6 cellular contexts compared by ENCODE assay signal in the genomic region with DNA sequence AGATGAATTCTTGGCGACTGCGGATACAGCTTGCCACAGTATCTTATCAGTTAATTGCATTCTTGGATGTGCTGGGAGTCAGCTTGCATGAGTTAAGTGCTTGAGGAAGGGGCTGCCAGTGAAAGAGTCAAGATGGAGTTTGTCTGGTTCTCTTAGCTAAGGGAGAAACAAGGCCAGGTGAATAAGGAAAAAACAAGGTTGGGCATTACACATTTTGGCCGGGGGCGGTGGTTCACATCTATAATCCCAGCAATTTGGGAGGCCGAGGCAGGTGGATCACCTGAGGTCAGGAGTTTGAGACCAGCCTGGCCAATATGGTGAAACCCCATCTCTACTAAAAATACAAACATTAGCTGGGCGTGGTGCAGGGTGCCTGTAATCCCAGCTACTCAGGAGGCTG. TPM values are rescaled to one million over a fixed set of nuclear protein-coding genes. Genes with fewer than 3 reads are reported as not detected.
DNase-seq lines count a peak whose midpoint lies in the region; ATAC-seq, FAIRE-seq and TF ChIP-seq lines count a peak whose summit lies in the region.
"Not testable (repeated sequence)": the region's sequence is repeated elsewhere in the genome, so short reads cannot be mapped to it uniquely, and the experiment has no call there.

No MANE protein-coding gene starts in this region.

- not testable (repeated sequence) for H4K8ac ChIP-seq in mesendoderm (ENCODE audit: low read depth, low read length)

- TF ChIP-seq CTCF in Caco-2 (IDR thresholded peaks at IDR 0.05; ENCODE audit: insufficient read depth in 1 of 2, low read depth in 1 of 2, low read length in 1 of 2, severe bottlenecking in 1 of 2, unreplicated experiment in 1 of 2); GM23338 (conservative IDR thresholded peaks at IDR 0.05; ENCODE audit: low read depth in 2 of 2); K562 (IDR thresholded peaks at IDR 0.05 in 2 of 3, conservative IDR thresholded peaks at IDR 0.05 in 1 of 3; ENCODE audit: insufficient read depth in 2 of 3, low read depth in 1 of 3, low read length in 3 of 3): not testable (repeated sequence)

- WGBS in K562 (ENCODE audit: insufficient coverage, low coverage, missing lambda C conversion rate), result 36% methylated on average over 6 of the region's 6 CpGs
- no CpG with 5 or more reads among the region's 6 CpGs for WGBS in mesendoderm (ENCODE audit: extremely low coverage, insufficient coverage, low lambda C conversion rate)

- H3K27me3 ChIP-seq in Caco-2 (replicated peaks; ENCODE audit: control insufficient read depth, insufficient read depth, low read length); GM23338 (ENCODE audit: insufficient read depth); K562 (ENCODE audit: control insufficient read depth in 2 of 2, insufficient read depth in 2 of 2, low read length in 2 of 2); mesendoderm (ENCODE audit: insufficient read depth, low read length, poor library complexity): not testable (repeated sequence)

- H2AFZ ChIP-seq in GM23338, result peak overlapping the region; percentile 95; the same call in 1 of the 2 replicates
- not testable (repeated sequence) for H2AFZ ChIP-seq in K562 (ENCODE audit: low read depth, low read length)

- peaks cover 10% of the 10 kb centered on the region for H3K4me1 Mint-ChIP-seq in Caco-2 (ENCODE audit: low read depth, unreplicated experiment)
- not testable (repeated sequence) for H3K4me1 Mint-ChIP-seq in GM23338

- H3K79me1 ChIP-seq in mesendoderm (ENCODE audit: low read length), result not testable (repeated sequence)

- H3K27ac ChIP-seq in GM23338 (ENCODE audit: low read depth), result peak overlapping the region; percentile 18; the same call in 1 of the 2 replicates
- H3K27ac ChIP-seq in KOPT-K1 (ENCODE audit: low read depth, low read length, poor library complexity, severe bottlenecking), result peak overlapping the region; percentile 0
- not testable (repeated sequence) for H3K27ac ChIP-seq in K562 (ENCODE audit: extremely low read depth, low read depth, low read length)
- peak overlapping the region; percentile 59 for H3K27ac ChIP-seq in mesendoderm (ENCODE audit: low read depth, low read length)

- not testable (repeated sequence) for H4K20me1 ChIP-seq in GM23338 (replicated peaks; ENCODE audit: insufficient read depth); K562 (replicated peaks; ENCODE audit: control insufficient read depth, insufficient read depth, low read length)

- H3K4me3 ChIP-seq in Caco-2 (ENCODE audit: low read depth, low read length); GM23338; K562; mesendoderm (ENCODE audit: low read length): not testable (repeated sequence)

- peak overlapping the region; percentile 42 for H3K27ac Mint-ChIP-seq in Caco-2 (ENCODE audit: unreplicated experiment)
- not testable (repeated sequence) for H3K27ac Mint-ChIP-seq in GM23338

- not testable (repeated sequence) for H2AK5ac ChIP-seq in mesendoderm (ENCODE audit: low read length)

- not testable (repeated sequence) for FAIRE-seq in K562 (lab: Jason Lieb, UNC)

- H3K23ac ChIP-seq in mesendoderm (ENCODE audit: low read length), result not testable (repeated sequence)

- H3K4me1 ChIP-seq in Caco-2 (peaks cover 11% of the 10 kb centered on the region; the same call in 1 of the 2 replicates), GM23338 (ENCODE audit: insufficient read depth) (peaks cover 18% of the 10 kb centered on the region), K562 (replicated peaks in 1 of 2; ENCODE audit: control insufficient read depth in 2 of 2, insufficient read depth in 2 of 2, low read length in 2 of 2) (peaks cover 9 to 22% of the 10 kb centered on the region in 2 experiments; a peak in 4 of 5 replicates)
- not testable (repeated sequence) for H3K4me1 ChIP-seq in mesendoderm (ENCODE audit: control insufficient read depth, low read depth, low read length)

- intact Hi-C loops in Caco-2 (cut with micrococcal nuclease; ENCODE audit: unreplicated experiment); K562 (cut with micrococcal nuclease): not testable (repeated sequence)

- not testable (repeated sequence) for H3K27me3 Mint-ChIP-seq in Caco-2 (ENCODE audit: insufficient read depth, unreplicated experiment)
- H3K27me3 Mint-ChIP-seq in GM23338 (ENCODE audit: insufficient read depth, low read depth, poor library complexity), result peaks cover 29% of the 10 kb centered on the region

- H2BK15ac ChIP-seq in mesendoderm (replicated peaks; ENCODE audit: low read depth), result not testable (repeated sequence)

- not testable (repeated sequence) for H2BK5ac ChIP-seq in mesendoderm (ENCODE audit: low read length)

- not testable (repeated sequence) for H3K9me3 ChIP-seq in Caco-2; KOPT-K1 (ENCODE audit: insufficient read depth, low read length, poor library complexity, severe bottlenecking); K562 (replicated peaks; ENCODE audit: control insufficient read depth, insufficient read depth, low read depth, low read length)

- peaks cover 24% of the 10 kb centered on the region for H3F3A ChIP-seq in GM23338 (replicated peaks; ENCODE audit: low read depth)

- H3K4ac ChIP-seq in mesendoderm (ENCODE audit: low read depth, low read length), result peak overlapping the region; percentile 97

- peak overlapping the region; percentile 66 for H3K56ac ChIP-seq in mesendoderm (ENCODE audit: low read length)

- H3K9me2 ChIP-seq in GM23338 (ENCODE audit: insufficient read depth), result not testable (repeated sequence)

- TF ChIP-seq RAD21 in K562 (CRISPR knock-in tag; conservative IDR thresholded peaks at IDR 0.05 in 1 of 2, IDR thresholded peaks at IDR 0.05 in 1 of 2), result not testable (repeated sequence)

- not testable (repeated sequence) for H3K9me1 ChIP-seq in K562 (ENCODE audit: control insufficient read depth, insufficient read depth, low read length)

- CTCF ChIA-PET in Caco-2 (lab: Charles Lee); K562 (lab: Yijun Ruan, JAX; ENCODE audit: low intra/inter-chr PET ratio): not testable (repeated sequence)

- not testable (repeated sequence) for DNase-seq in Caco-2; GM23338 (ENCODE audit: low spot score); K562 (ENCODE audit: extremely low read depth in 1 of 4, low spot score in 3 of 4)
- DNase-seq in SK-N-DZ (ENCODE audit: low spot score) (peak; percentile 44), mesendoderm (peak; percentile 89)

- H3K4me2 ChIP-seq in GM23338; K562 (ENCODE audit: insufficient read depth, low read length); mesendoderm (ENCODE audit: low read length): not testable (repeated sequence)

- not testable (repeated sequence) for H3K4me3 Mint-ChIP-seq in Caco-2 (ENCODE audit: unreplicated experiment); GM23338

- not testable (repeated sequence) for H3K9ac ChIP-seq in K562 (ENCODE audit: insufficient read depth in 1 of 2, low read depth in 2 of 2, low read length in 2 of 2); mesendoderm (ENCODE audit: low read length)

- TF ChIP-seq POLR2A in K562 (conservative IDR thresholded peaks at IDR 0.05), result not testable (repeated sequence)

- not testable (repeated sequence) for ATAC-seq in GM23338, K562

- POLR2A ChIA-PET in Caco-2 (lab: Charles Lee); K562 (lab: Yijun Ruan, JAX): not testable (repeated sequence)

- TF ChIP-seq EP300 in K562 (IDR thresholded peaks at IDR 0.05; ENCODE audit: low read length), result not testable (repeated sequence)

- BruUV-seq in Caco-2 (replicated peaks; lab: Mats Ljungman, UMichigan); K562 (replicated peaks; lab: Mats Ljungman, UMichigan): not testable (repeated sequence)

- not testable (repeated sequence) for H3K36me3 Mint-ChIP-seq in Caco-2 (ENCODE audit: insufficient read depth, unreplicated experiment)
- peaks cover 12% of the 10 kb centered on the region; the same call in 2 of the 3 replicates for H3K36me3 Mint-ChIP-seq in GM23338 (ENCODE audit: low read depth)

- peak overlapping the region; percentile 91 for H3K18ac ChIP-seq in mesendoderm (ENCODE audit: low read length)

- not testable (repeated sequence) for H3K79me2 ChIP-seq in GM23338 (replicated peaks; ENCODE audit: insufficient read depth); K562 (ENCODE audit: control insufficient read depth, insufficient read depth, low read length); mesendoderm (ENCODE audit: control insufficient read depth, insufficient read depth, low read length)

- H2BK120ac ChIP-seq in mesendoderm (ENCODE audit: low read depth, low read length), result not testable (repeated sequence)

- H3K9me3 Mint-ChIP-seq in Caco-2 (ENCODE audit: unreplicated experiment), result not testable (repeated sequence)
- H3K9me3 Mint-ChIP-seq in GM23338, result peaks cover 17% of the 10 kb centered on the region

- in situ Hi-C loops in K562 (cut with MboI), result not testable (repeated sequence)

- H3K36me3 ChIP-seq in Caco-2 (ENCODE audit: control insufficient read depth, insufficient read depth, low read length); GM23338 (ENCODE audit: insufficient read depth); KOPT-K1 (ENCODE audit: insufficient read depth, low read length); K562 (ENCODE audit: control insufficient read depth, insufficient read depth, low read length); mesendoderm (ENCODE audit: control insufficient read depth, insufficient read depth, low read length): not testable (repeated sequence)

- not testable (repeated sequence) for H4K5ac ChIP-seq in mesendoderm (ENCODE audit: low read length)

RNA-seq across cellular contexts. Expression of a gene that starts 5.6 kb away (rescaled TPM):
- total RNA-seq in Caco-2 (2022) (0.61 and 0.72 TPM in 2 replicates), K562 (2014; rRNA removed) (25.2 and 29.1 TPM in 2 replicates), K562 (2014; rRNA removed; fragmentation: Illumina TruSeq; extraction: Trizol) (20.1 and 22.6 TPM in 2 replicates), K562 (2015; rRNA removed; fragmentation: Illumina TruSeq; extraction: Trizol) (19.3 and 22.6 TPM in 2 replicates), K562 (2021) (19.9 and 21.9 TPM in 2 replicates)
- total RNA-seq in GM23338 (2014; rRNA removed; shearing (Covaris generic)), result 1.5 and 1.7 TPM in 2 replicates
- polyA plus RNA-seq in GM23338 (2016; fragmentation: Nextera tagmentation; extraction: Ambion mirVana) (2.1 TPM in 2 replicates), K562 (2011; rRNA removed) (51.9 and 62.6 TPM in 2 replicates), K562 (2014; fragmentation: Illumina TruSeq; extraction: Trizol) (32.2 and 35.0 TPM in 2 replicates), K562 (2014; fragmentation: Nextera tagmentation; extraction: Ambion mirVana) (10 to 100 TPM; 24.6 to 28.3 TPM), K562 (2014; rRNA removed) (33.6 and 33.8 TPM in 2 replicates)
- polyA plus RNA-seq in SK-N-DZ (2014; cell fraction: cytosol; rRNA removed), result 2.5 TPM in 1 of 2 replicates, not detected in the other
- polyA plus RNA-seq in SK-N-DZ (2014; cell fraction: nucleus; rRNA removed), result 0.70 and 1.4 TPM in 2 replicates
- 26.6 and 59.0 TPM in 2 replicates for total RNA-seq in K562 (2011; cell fraction: chromatin; rRNA removed; ENCODE audit: low replicate concordance)
- total RNA-seq in K562 (2011; cell fraction: nucleolus; rRNA removed), result 39.4 and 42.1 TPM in 2 replicates
- total RNA-seq in K562 (2011; cell fraction: nucleoplasm; rRNA removed), result 33.8 and 38.9 TPM in 2 replicates
- polyA plus RNA-seq in K562 (2011; cell fraction: cytosol; rRNA removed), result 35.5 and 56.3 TPM in 2 replicates
- 74.9 and 83.4 TPM in 2 replicates for polyA plus RNA-seq in K562 (2011; cell fraction: nucleus; rRNA removed)
- 13.3 and 21.9 TPM in 2 replicates for polyA plus RNA-seq in K562 (2012)
- polyA minus RNA-seq in K562 (2011; rRNA and poly(A)+ RNA removed), result 17.8 and 23.1 TPM in 2 replicates
- 7.9 and 15.3 TPM in 2 replicates for polyA minus RNA-seq in K562 (2011; cell fraction: cytosol; rRNA and poly(A)+ RNA removed)
- 15.2 and 19.3 TPM in 2 replicates for polyA minus RNA-seq in K562 (2011; cell fraction: nucleus; rRNA and poly(A)+ RNA removed)
- polyA plus RNA-seq in mesendoderm (2013, experiment 1 of 2), result 1.5 TPM
- 1.2 TPM for polyA plus RNA-seq in mesendoderm (2013, experiment 2 of 2)

RNA-seq across cellular contexts. Expression of a gene that starts 28.5 kb away (rescaled TPM):
- total RNA-seq in Caco-2 (2022), result 72.2 and 75.2 TPM in 2 replicates
- 51.9 and 59.2 TPM in 2 replicates for total RNA-seq in GM23338 (2014; rRNA removed; shearing (Covaris generic))
- polyA plus RNA-seq in GM23338 (2016; fragmentation: Nextera tagmentation; extraction: Ambion mirVana), result 48.1 and 48.9 TPM in 2 replicates
- polyA plus RNA-seq in SK-N-DZ (2014; cell fraction: cytosol; rRNA removed), result 37.1 and 38.1 TPM in 2 replicates
- 17.5 and 22.6 TPM in 2 replicates for polyA plus RNA-seq in SK-N-DZ (2014; cell fraction: nucleus; rRNA removed)
- 17.1 and 44.0 TPM in 2 replicates for total RNA-seq in K562 (2011; cell fraction: chromatin; rRNA removed; ENCODE audit: low replicate concordance)
- total RNA-seq in K562 (2011; cell fraction: nucleolus; rRNA removed), result 34.3 and 41.7 TPM in 2 replicates
- 23.6 and 25.4 TPM in 2 replicates for total RNA-seq in K562 (2011; cell fraction: nucleoplasm; rRNA removed)
- total RNA-seq in K562 (2014; rRNA removed), result 42.3 and 48.9 TPM in 2 replicates
- total RNA-seq in K562 (2014; rRNA removed; fragmentation: Illumina TruSeq; extraction: Trizol), result 29.7 and 34.6 TPM in 2 replicates
- total RNA-seq in K562 (2015; rRNA removed; fragmentation: Illumina TruSeq; extraction: Trizol), result 39.7 and 40.3 TPM in 2 replicates
- total RNA-seq in K562 (2021), result 74.1 and 82.6 TPM in 2 replicates
- 28.3 and 39.3 TPM in 2 replicates for polyA plus RNA-seq in K562 (2011; rRNA removed)
- 23.0 and 37.5 TPM in 2 replicates for polyA plus RNA-seq in K562 (2011; cell fraction: cytosol; rRNA removed)
- 14.2 and 22.3 TPM in 2 replicates for polyA plus RNA-seq in K562 (2011; cell fraction: nucleus; rRNA removed)
- 23.0 and 42.9 TPM in 2 replicates for polyA plus RNA-seq in K562 (2012)
- 51.9 and 69.1 TPM in 2 replicates for polyA plus RNA-seq in K562 (2014; fragmentation: Illumina TruSeq; extraction: Trizol)
- 10 to 100 TPM in 1 of 2 experiments, 1 to 10 TPM in 1; 3.4 to 12.9 TPM for polyA plus RNA-seq in K562 (2014; fragmentation: Nextera tagmentation; extraction: Ambion mirVana)
- 45.8 and 47.0 TPM in 2 replicates for polyA plus RNA-seq in K562 (2014; rRNA removed)
- polyA minus RNA-seq in K562 (2011; rRNA and poly(A)+ RNA removed), result 13.4 and 13.8 TPM in 2 replicates
- polyA minus RNA-seq in K562 (2011; cell fraction: cytosol; rRNA and poly(A)+ RNA removed), result 8.6 and 16.2 TPM in 2 replicates
- 12.3 and 13.2 TPM in 2 replicates for polyA minus RNA-seq in K562 (2011; cell fraction: nucleus; rRNA and poly(A)+ RNA removed)
- 40.6 TPM for polyA plus RNA-seq in mesendoderm (2013, experiment 1 of 2)
- 40.6 TPM for polyA plus RNA-seq in mesendoderm (2013, experiment 2 of 2)
